In the genomic region with DNA sequence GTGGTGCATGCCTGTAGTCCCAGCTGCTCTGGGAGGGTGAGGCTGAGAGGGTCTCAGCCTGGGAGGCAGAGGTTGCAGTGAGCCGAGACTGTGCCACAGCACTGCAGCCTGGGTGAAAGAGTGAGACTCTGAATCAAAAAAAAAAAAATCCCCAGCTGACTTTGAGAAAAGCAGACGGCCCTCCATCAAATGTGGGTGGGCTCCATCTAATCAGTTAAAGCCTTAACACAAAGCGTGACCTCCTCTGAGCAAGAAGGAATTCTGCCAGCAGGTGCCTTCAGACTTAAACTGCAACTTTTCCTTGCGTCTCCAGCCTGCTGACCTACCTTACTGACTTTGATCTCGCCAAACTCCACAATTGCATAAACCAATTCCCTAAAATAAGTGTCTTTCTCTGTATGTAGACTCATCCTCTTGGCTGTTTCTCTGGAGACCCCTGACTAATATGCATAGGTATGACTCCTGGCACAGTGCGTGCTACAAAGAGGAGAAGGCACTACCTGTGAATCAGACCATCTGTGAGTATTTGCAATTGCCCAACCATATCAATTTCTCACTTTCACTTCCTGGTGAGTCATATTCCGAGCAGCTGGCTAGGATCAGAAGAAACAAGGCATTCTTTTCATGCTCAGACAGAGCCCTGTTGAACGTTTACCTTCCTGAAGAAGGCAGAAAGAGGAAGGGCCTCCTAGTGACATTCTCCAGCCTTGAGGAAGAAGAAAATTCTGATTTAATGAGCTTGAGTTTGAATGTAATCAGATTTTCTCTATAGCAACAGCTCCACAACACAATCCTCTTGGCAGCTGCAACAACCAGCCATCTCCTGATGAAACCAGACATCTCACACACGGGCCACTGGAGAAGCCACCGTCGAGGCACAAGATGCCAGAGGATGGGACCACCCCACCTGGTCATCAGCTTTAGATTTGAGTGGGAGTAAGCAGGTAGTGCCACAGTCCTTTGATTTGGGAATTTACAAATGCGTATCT, we compare ENCODE assay signal across 8 cellular contexts.
A peak's percentile ranks its signal among the peaks of the same experiment; 100 is the strongest.
DNase-seq lines count a peak whose midpoint lies in the region; ATAC-seq, FAIRE-seq and TF ChIP-seq lines count a peak whose summit lies in the region.

No MANE protein-coding gene starts in this region.

- FAIRE-seq in D721Med (lab: Jason Lieb, UNC): peak; percentile 73
- peak; percentile 98 for FAIRE-seq in islet of Langerhans (lab: Jason Lieb, UNC)

- no peaks in the 10 kb centered on the region for H3K36me3 Mint-ChIP-seq in activated naive CD8-positive, alpha-beta T cell treated with anti-CD3 and anti-CD28 coated beads, Interleukin-2, amount 50 U/mL, for 24 hours (ENCODE audit: low read depth)

- H3K4me3 Mint-ChIP-seq in activated naive CD8-positive, alpha-beta T cell treated with anti-CD3 and anti-CD28 coated beads, Interleukin-2, amount 50 U/mL, for 24 hours: peak overlapping the region; percentile 15

- DNase-seq in D721Med (ENCODE audit: insufficient read length, low spot score) (no peak), NOMO-1 (lab: John Stamatoyannopoulos, UW; ENCODE audit: unreplicated experiment in 2 of 2) (peak; percentile 81 to 98)
- DNase-seq in activated naive CD8-positive, alpha-beta T cell treated with anti-CD3 and anti-CD28 coated beads, Interleukin-2, amount 50 U/mL, for 24 hours: peak; percentile 31
- DNase-seq in stimulated activated CD4-positive, alpha-beta T cell treated with anti-CD3 and anti-CD28 coated beads, Interleukin-2, amount 100 ng/mL, for 48 hours: peak; percentile 22 to 27
- DNase-seq in NK-92 treated with Interleukin-12 subunit alpha and Interleukin-12 subunit beta, amount 100 ng/mL, for 24 hours (lab: John Stamatoyannopoulos, UW): no peak

- peaks cover 7% of the 10 kb centered on the region for H3K9me3 Mint-ChIP-seq in activated naive CD8-positive, alpha-beta T cell treated with anti-CD3 and anti-CD28 coated beads, Interleukin-2, amount 50 U/mL, for 24 hours

- peaks cover 53% of the 10 kb centered on the region for H3K4me1 Mint-ChIP-seq in activated naive CD8-positive, alpha-beta T cell treated with anti-CD3 and anti-CD28 coated beads, Interleukin-2, amount 50 U/mL, for 24 hours

- H3K27me3 Mint-ChIP-seq in activated naive CD8-positive, alpha-beta T cell treated with anti-CD3 and anti-CD28 coated beads, Interleukin-2, amount 50 U/mL, for 24 hours: peaks cover 13% of the 10 kb centered on the region

- H3K27ac Mint-ChIP-seq in activated naive CD8-positive, alpha-beta T cell treated with anti-CD3 and anti-CD28 coated beads, Interleukin-2, amount 50 U/mL, for 24 hours: peak overlapping the region; percentile 67

- ATAC-seq in GM19452 (IDR thresholded peaks at IDR 0.05; ENCODE audit: unreplicated experiment) (peak; percentile 91), HG03460 (IDR thresholded peaks at IDR 0.05; ENCODE audit: unreplicated experiment) (peak; percentile 94)
- ATAC-seq in activated naive CD8-positive, alpha-beta T cell treated with anti-CD3 and anti-CD28 coated beads, Interleukin-2, amount 50 U/mL, for 24 hours: peak; percentile 90

- no peak for TF ChIP-seq CTCF in D721Med (IDR thresholded peaks at IDR 0.05; ENCODE audit: insufficient read depth, missing control alignments)

Comparison
In these comparisons a context has a peak if more than half of its experiments do, and no peak if none do; other contexts are left out.
1. DNase-seq: peak in NOMO-1 (2 of 2), activated naive CD8-positive, alpha-beta T cell treated with anti-CD3 and anti-CD28 coated beads, Interleukin-2, amount 50 U/mL, for 24 hours (single experiment) and stimulated activated CD4-positive, alpha-beta T cell treated with anti-CD3 and anti-CD28 coated beads, Interleukin-2, amount 100 ng/mL, for 48 hours (2 of 2); none in D721Med (single experiment) and NK-92 treated with Interleukin-12 subunit alpha and Interleukin-12 subunit beta, amount 100 ng/mL, for 24 hours (single experiment).
2. Peak in every context shown above with its lines, with median percentiles within 50 percentile points of each other: ATAC-seq.